In the genomic region with DNA sequence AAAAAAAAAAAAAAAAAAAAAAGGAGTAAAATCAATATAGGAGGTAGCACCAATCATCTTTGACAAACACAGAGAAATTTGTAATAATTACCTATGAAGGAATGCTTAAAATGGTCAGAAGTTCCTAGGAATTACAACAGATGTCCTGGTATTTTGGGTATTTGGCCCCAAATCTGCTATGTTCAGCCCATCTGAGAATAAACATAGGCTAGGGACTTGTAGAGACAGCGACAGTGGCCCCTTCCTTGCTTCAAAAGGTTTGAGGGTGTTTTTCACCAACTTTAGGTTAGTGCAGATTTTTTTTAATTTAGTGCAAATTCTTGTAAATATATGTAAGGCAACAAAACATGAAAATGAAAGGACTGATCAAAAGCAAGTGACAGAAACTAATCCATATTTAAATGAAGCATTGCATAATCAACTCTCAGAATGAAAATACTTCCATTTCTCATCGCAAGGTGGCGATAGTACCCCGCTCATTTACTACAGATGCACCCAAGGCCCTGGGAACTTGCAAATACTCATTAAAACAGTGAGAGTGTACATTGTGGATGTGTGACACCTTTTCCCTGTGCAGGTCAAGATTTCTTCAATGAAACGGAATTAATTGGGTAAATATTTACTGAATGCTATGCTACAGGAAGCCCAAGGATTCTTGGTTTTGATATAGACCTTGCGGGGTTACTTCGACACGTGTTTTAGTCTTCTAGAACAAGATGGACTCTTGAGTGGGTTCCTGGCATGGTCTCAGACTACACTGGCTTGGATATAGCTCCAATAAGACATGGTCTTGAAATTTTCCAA, we compare ENCODE assay signal across 8 cellular contexts. TPM values are rescaled to one million over a fixed set of nuclear protein-coding genes. Genes with fewer than 3 reads are reported as not detected.
DNase-seq lines count a peak whose midpoint lies in the region; ATAC-seq, FAIRE-seq and TF ChIP-seq lines count a peak whose summit lies in the region.

No MANE protein-coding gene starts in this region.

- peaks cover 2% of the 10 kb centered on the region for H3K4me1 Mint-ChIP-seq in glutamatergic neuron (ENCODE audit: low read depth, unreplicated experiment)

- H3K9me2 ChIP-seq in Karpas-422 (replicated peaks; ENCODE audit: insufficient read depth, low read length) = no peaks in the 10 kb centered on the region

- no peak overlapping the region for H3K9ac ChIP-seq in Karpas-422 (ENCODE audit: low read length)

- H3K27ac ChIP-seq in Karpas-422 (ENCODE audit: low read length) = no peak overlapping the region

- peaks cover 2% of the 10 kb centered on the region for H3K27me3 Mint-ChIP-seq in glutamatergic neuron (ENCODE audit: unreplicated experiment)

- no peak overlapping the region for H3K27ac Mint-ChIP-seq in glutamatergic neuron (ENCODE audit: unreplicated experiment)

- ATAC-seq in GM21723 (IDR thresholded peaks at IDR 0.05; ENCODE audit: unreplicated experiment) = peak; percentile 87

- no peak overlapping the region for H3K4me3 Mint-ChIP-seq in glutamatergic neuron (ENCODE audit: unreplicated experiment)

- no peak overlapping the region for H3K4me2 ChIP-seq in Karpas-422 (ENCODE audit: low read depth, low read length, poor library complexity, severe bottlenecking)

- no peaks in the 10 kb centered on the region for H3K36me3 Mint-ChIP-seq in glutamatergic neuron (ENCODE audit: unreplicated experiment)

- TF ChIP-seq CTCF in glutamatergic neuron (IDR thresholded peaks at IDR 0.05; ENCODE audit: partially characterized antibody, unreplicated experiment) (peak; percentile 90), retinal pigment epithelial cell (conservative IDR thresholded peaks at IDR 0.05; ENCODE audit: low read depth, low read length) (peak; percentile 70)

- no peak overlapping the region for H2AFZ ChIP-seq in Karpas-422 (ENCODE audit: low read length)

- H3K4me3 ChIP-seq in Karpas-422 (ENCODE audit: low read length) (no peak overlapping the region), retinal pigment epithelial cell (ENCODE audit: low read length) (no peak overlapping the region)

- peak; percentile 80 for FAIRE-seq in G401.6 (lab: Jason Lieb, UNC)

- no peaks in the 10 kb centered on the region for H3K9me3 ChIP-seq in Karpas-422 (ENCODE audit: low read length)

- DNase-seq in Karpas-422 (peak; percentile 87), SIG-M5 (lab: John Stamatoyannopoulos, UW) (peak; percentile 31), glutamatergic neuron (peak; percentile 45), retinal pigment epithelial cell (ENCODE audit: low read depth) (peak; percentile 17), occipital lobe (lab: John Stamatoyannopoulos, UW) (no peak)
- DNase-seq in activated naive CD4-positive, alpha-beta T cell treated with Interleukin-2 at 50 U/mL for 16 hours = peak; percentile 45

- peaks cover 3% of the 10 kb centered on the region; the same call in 1 of the 2 replicates for H3K4me1 ChIP-seq in Karpas-422 (ENCODE audit: low read length)

- no peaks in the 10 kb centered on the region for H3K36me3 ChIP-seq in Karpas-422 (ENCODE audit: insufficient read depth, low read length)

- H4K20me1 ChIP-seq in Karpas-422 (ENCODE audit: insufficient read depth, low read depth, low read length) = no peaks in the 10 kb centered on the region

- no peaks in the 10 kb centered on the region for H3K79me2 ChIP-seq in Karpas-422 (ENCODE audit: low read length)

- H3K27me3 ChIP-seq in Karpas-422 (ENCODE audit: low read length) = no peaks in the 10 kb centered on the region

- no peaks in the 10 kb centered on the region for H3K9me3 Mint-ChIP-seq in glutamatergic neuron (ENCODE audit: unreplicated experiment)

RNA-seq across cellular contexts. Expression of gene FAM124B, which starts 44.6 kb away (rescaled TPM):
- not detected in 2 replicates for total RNA-seq in Karpas-422 (2014; rRNA removed; shearing (Covaris generic); ENCODE audit: low replicate concordance)
- total RNA-seq in glutamatergic neuron (ENCODE audit: unreplicated experiment) (1.3 TPM), occipital lobe (7.8 TPM)
